Comparison of ENCODE assay signal across 10 cellular contexts in the genomic region with DNA sequence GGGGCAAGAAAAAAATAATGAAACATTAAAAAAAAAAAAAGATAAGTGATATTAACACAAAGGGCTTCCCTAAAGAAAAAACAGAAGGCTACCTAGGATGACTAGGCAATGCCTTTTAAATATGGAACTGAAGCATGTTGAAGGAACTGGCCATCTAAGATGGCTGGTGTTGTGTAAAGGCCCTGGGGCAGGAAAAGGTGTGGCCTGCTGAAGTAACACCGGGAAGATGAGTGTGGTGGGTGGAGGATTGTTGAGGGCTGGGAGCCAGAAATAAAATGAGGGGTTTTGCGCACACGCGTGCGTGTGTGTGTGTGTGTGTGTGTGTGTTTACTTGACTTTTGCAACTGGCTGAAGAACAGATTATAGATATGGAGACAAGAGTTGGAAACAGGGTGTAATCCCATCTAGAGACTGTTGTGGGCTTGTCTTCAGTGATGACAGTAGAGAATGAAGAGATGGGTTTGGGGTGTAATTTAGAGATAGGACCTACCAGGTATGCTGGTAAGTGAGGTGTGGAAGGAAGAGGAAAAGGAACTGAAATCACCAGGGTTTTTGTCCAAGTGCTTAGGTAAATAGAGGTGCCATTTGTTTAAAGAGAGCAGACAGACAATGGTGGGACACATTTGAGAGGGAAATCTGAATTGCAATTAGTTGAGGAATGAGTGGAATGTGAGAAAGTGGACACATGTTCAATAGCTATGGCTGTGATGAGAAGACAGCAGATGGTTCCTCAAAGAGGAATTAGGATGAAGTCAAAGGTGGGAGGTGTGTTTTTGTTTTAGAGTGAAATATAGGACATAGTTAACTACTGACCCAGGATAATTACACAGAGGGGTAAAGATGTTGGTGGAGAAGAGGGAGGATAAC. TPM values are rescaled to one million over a fixed set of nuclear protein-coding genes. Genes with fewer than 3 reads are reported as not detected.
A peak's percentile ranks its signal among the peaks of the same experiment; 100 is the strongest.
DNase-seq lines count a peak whose midpoint lies in the region; ATAC-seq and TF ChIP-seq lines count a peak whose summit lies in the region.
"Had no signal": no experiment of that assay in that cellular context is flagged by ENCODE, and none has a peak within 500 bp of the region (broad histone marks: within the 10 kb centered on the region; RNA-seq: fewer than 3 reads in every experiment).

No MANE protein-coding gene starts in this region.

- peaks cover 68% of the 10 kb centered on the region for H3K4me1 Mint-ChIP-seq in CD4-positive, alpha-beta T cell (ENCODE audit: low read depth)
- H3K4me1 Mint-ChIP-seq in activated T-helper 2 cell treated with anti-CD3 and anti-CD28 coated beads, Interferon-gamma antibody, Interleukin-2, Interleukin-4, amounts not matched to agents 10 μg/mL and 5 μg/mL and 100 μg/mL, durations not matched to agents 14 hours and 24 hours and 36 hours (ENCODE audit: low read depth): peaks cover 47% of the 10 kb centered on the region
- peaks cover 38 to 54% (median 50%) of the 10 kb centered on the region in 3 donors for H3K4me1 Mint-ChIP-seq in naive B cell

- ATAC-seq in CD4-positive, alpha-beta T cell (ENCODE audit: poor library complexity): no peak
- ATAC-seq in GM18868 (IDR thresholded peaks at IDR 0.05; ENCODE audit: unreplicated experiment) (peak; percentile 44), naive B cell (ENCODE audit: low read depth in 2 of 2) (peak; percentile 46 to 47), GM19463 (IDR thresholded peaks at IDR 0.05; ENCODE audit: unreplicated experiment) (no peak)

- no peak for DNase-seq in CD4-positive, alpha-beta T cell
- DNase-seq in activated T-helper 2 cell treated with anti-CD3 and anti-CD28 coated beads, Interferon-gamma antibody, Interleukin-2, Interleukin-4, amounts not matched to agents 10 μg/mL and 5 μg/mL and 100 μg/mL, durations not matched to agents 14 hours and 24 hours and 36 hours (ENCODE audit: low spot score): no peak
- DNase-seq in naive B cell (no peak), NOMO-1 treated with dmso at 0.1 percent for 144 hours (lab: John Stamatoyannopoulos, UW; ENCODE audit: unreplicated experiment) (no peak)
- DNase-seq in central memory CD4-positive, alpha-beta T cell: no peak
- DNase-seq: NCI-H226, Peyer's patch, T1000 had no signal

- POLR2A ChIA-PET in CD4-positive, alpha-beta T cell (lab: Charles Lee): no interaction called here

- no peak for TF ChIP-seq CTCF in CD4-positive, alpha-beta T cell (IDR thresholded peaks at IDR 0.05)

- CTCF ChIA-PET in CD4-positive, alpha-beta T cell (lab: Charles Lee): interaction anchor here (0.7 kb wide), 1 partner anchor 20 kb away, joined by 3 read pairs; no protein-coding TSS in a partner anchor

- peak overlapping the region; percentile 21 for H3K4me3 Mint-ChIP-seq in CD4-positive, alpha-beta T cell
- H3K4me3 Mint-ChIP-seq in activated T-helper 2 cell treated with anti-CD3 and anti-CD28 coated beads, Interferon-gamma antibody, Interleukin-2, Interleukin-4, amounts not matched to agents 10 μg/mL and 5 μg/mL and 100 μg/mL, durations not matched to agents 14 hours and 24 hours and 36 hours (ENCODE audit: low read depth): no peak overlapping the region
- peak overlapping the region in 6 of 8 donors; percentile 0 to 71 (median 40) for H3K4me3 Mint-ChIP-seq in naive B cell

- H3K9me3 Mint-ChIP-seq in CD4-positive, alpha-beta T cell: no peaks in the 10 kb centered on the region
- H3K9me3 Mint-ChIP-seq in activated T-helper 2 cell treated with anti-CD3 and anti-CD28 coated beads, Interferon-gamma antibody, Interleukin-2, Interleukin-4, amounts not matched to agents 10 μg/mL and 5 μg/mL and 100 μg/mL, durations not matched to agents 14 hours and 24 hours and 36 hours: no peaks in the 10 kb centered on the region
- peaks cover 0 to 7% (median 0%) of the 10 kb centered on the region in 7 donors for H3K9me3 Mint-ChIP-seq in naive B cell

- no peaks in the 10 kb centered on the region for H3K27me3 ChIP-seq in CD4-positive, alpha-beta T cell (ENCODE audit: control insufficient read depth, insufficient read depth, low read length)
- H3K27me3 ChIP-seq: Peyer's patch had no signal

- no peak overlapping the region for H3K27ac ChIP-seq in CD4-positive, alpha-beta T cell (ENCODE audit: low read depth, low read length)
- H3K27ac ChIP-seq: Peyer's patch had no signal

- no peaks in the 10 kb centered on the region for H3K9me3 ChIP-seq in CD4-positive, alpha-beta T cell (ENCODE audit: control insufficient read depth, low read length)
- H3K9me3 ChIP-seq: Peyer's patch had no signal

- no peaks in the 10 kb centered on the region for H3K27me3 Mint-ChIP-seq in CD4-positive, alpha-beta T cell
- no peaks in the 10 kb centered on the region for H3K27me3 Mint-ChIP-seq in activated T-helper 2 cell treated with anti-CD3 and anti-CD28 coated beads, Interferon-gamma antibody, Interleukin-2, Interleukin-4, amounts not matched to agents 10 μg/mL and 5 μg/mL and 100 μg/mL, durations not matched to agents 14 hours and 24 hours and 36 hours (ENCODE audit: low read depth)
- H3K27me3 Mint-ChIP-seq in naive B cell: no peaks in the 10 kb centered on the region

- H3K27ac Mint-ChIP-seq in CD4-positive, alpha-beta T cell: peak overlapping the region; percentile 18
- H3K27ac Mint-ChIP-seq in activated T-helper 2 cell treated with anti-CD3 and anti-CD28 coated beads, Interferon-gamma antibody, Interleukin-2, Interleukin-4, amounts not matched to agents 10 μg/mL and 5 μg/mL and 100 μg/mL, durations not matched to agents 14 hours and 24 hours and 36 hours: peak overlapping the region; percentile 40
- peak overlapping the region in 5 of 6 donors; percentile 11 to 81 (median 16) for H3K27ac Mint-ChIP-seq in naive B cell

- intact Hi-C loops in CD4-positive, alpha-beta T cell (cut with DNase I, micrococcal nuclease): no loop called here
- intact Hi-C loops in activated T-helper 2 cell treated with anti-CD3 and anti-CD28 coated beads, Interferon-gamma antibody, Interleukin-2, Interleukin-4, amounts not matched to agents 10 μg/mL and 5 μg/mL and 100 μg/mL, durations not matched to agents 14 hours and 24 hours and 36 hours (cut with micrococcal nuclease): no loop called here

- peaks cover 88% of the 10 kb centered on the region for H3K36me3 Mint-ChIP-seq in CD4-positive, alpha-beta T cell (ENCODE audit: low read depth)
- peaks cover 81% of the 10 kb centered on the region for H3K36me3 Mint-ChIP-seq in activated T-helper 2 cell treated with anti-CD3 and anti-CD28 coated beads, Interferon-gamma antibody, Interleukin-2, Interleukin-4, amounts not matched to agents 10 μg/mL and 5 μg/mL and 100 μg/mL, durations not matched to agents 14 hours and 24 hours and 36 hours (ENCODE audit: low read depth)
- peaks cover 26 to 32% of the 10 kb centered on the region in 2 donors for H3K36me3 Mint-ChIP-seq in naive B cell

RNA-seq across cellular contexts. Expression of a gene that starts 33.9 kb away (rescaled TPM):
- total RNA-seq in CD4-positive, alpha-beta T cell: 10 to 100 TPM; 63.8 to 68.1 TPM
- total RNA-seq in activated T-helper 2 cell treated with anti-CD3 and anti-CD28 coated beads, Interferon-gamma antibody, Interleukin-2, Interleukin-4, amounts not matched to agents 10 μg/mL and 5 μg/mL and 100 μg/mL, durations not matched to agents 14 hours and 24 hours and 36 hours: 142 and 145 TPM in 2 replicates
- 10 to 100 TPM; 11.7 to 33.6 (median 25.2) TPM for polyA plus RNA-seq in naive B cell (ENCODE audit: low read depth in 6 of 6)

Comparison
In these comparisons a context has a peak if more than half of its experiments do, and no peak if none do; other contexts are left out.
1. ATAC-seq: peak in GM18868 (single experiment) and naive B cell (2 of 2); none in CD4-positive, alpha-beta T cell (single experiment) and GM19463 (single experiment).
2. Peak in every context shown above with its lines, with median percentiles within 50 percentile points of each other: H3K27ac Mint-ChIP-seq.